ENCODE assay signal across 1 cellular context in genomic region chr16:30893082-30893743, GRCh38.
TF ChIP-seq lines count a peak whose summit lies in the region.

No MANE protein-coding gene starts in this region.

TF ChIP-seq in H1, 55 proteins besides CTCF, POLR2A, EP300 and RAD21:
- TF ChIP-seq, protein P1, sequence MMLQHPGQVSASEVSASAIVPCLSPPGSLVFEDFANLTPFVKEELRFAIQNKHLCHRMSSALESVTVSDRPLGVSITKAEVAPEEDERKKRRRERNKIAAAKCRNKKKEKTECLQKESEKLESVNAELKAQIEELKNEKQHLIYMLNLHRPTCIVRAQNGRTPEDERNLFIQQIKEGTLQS (IDR thresholded peaks at IDR 0.05; ENCODE audit: insufficient read depth, low read depth, low read length), result no peak
- no peak for TF ChIP-seq SIRT6 (IDR thresholded peaks at IDR 0.05; ENCODE audit: low read length)
- TF ChIP-seq PHF8 (conservative IDR thresholded peaks at IDR 0.05; ENCODE audit: low read depth, low read length), result no peak
- TF ChIP-seq, protein P2, sequence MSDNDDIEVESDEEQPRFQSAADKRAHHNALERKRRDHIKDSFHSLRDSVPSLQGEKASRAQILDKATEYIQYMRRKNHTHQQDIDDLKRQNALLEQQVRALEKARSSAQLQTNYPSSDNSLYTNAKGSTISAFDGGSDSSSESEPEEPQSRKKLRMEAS (IDR thresholded peaks at IDR 0.05), result no peak
- TF ChIP-seq KDM1A (IDR thresholded peaks at IDR 0.05; ENCODE audit: borderline replicate concordance, low read length), result no peak
- TF ChIP-seq SP1 (IDR thresholded peaks at IDR 0.05; ENCODE audit: low read depth, low read length), result no peak
- no peak for TF ChIP-seq SP4 (IDR thresholded peaks at IDR 0.05; ENCODE audit: low read length)
- TF ChIP-seq SIX5 (IDR thresholded peaks at IDR 0.05; ENCODE audit: low read depth, low read length), result no peak
- no peak for TF ChIP-seq USF2 (IDR thresholded peaks at IDR 0.05; ENCODE audit: low read length)
- no peak for TF ChIP-seq BRCA1 (IDR thresholded peaks at IDR 0.05; ENCODE audit: low read depth, low read length)
- no peak for TF ChIP-seq BACH1 (IDR thresholded peaks at IDR 0.05; ENCODE audit: low read length)
- TF ChIP-seq, protein P3, sequence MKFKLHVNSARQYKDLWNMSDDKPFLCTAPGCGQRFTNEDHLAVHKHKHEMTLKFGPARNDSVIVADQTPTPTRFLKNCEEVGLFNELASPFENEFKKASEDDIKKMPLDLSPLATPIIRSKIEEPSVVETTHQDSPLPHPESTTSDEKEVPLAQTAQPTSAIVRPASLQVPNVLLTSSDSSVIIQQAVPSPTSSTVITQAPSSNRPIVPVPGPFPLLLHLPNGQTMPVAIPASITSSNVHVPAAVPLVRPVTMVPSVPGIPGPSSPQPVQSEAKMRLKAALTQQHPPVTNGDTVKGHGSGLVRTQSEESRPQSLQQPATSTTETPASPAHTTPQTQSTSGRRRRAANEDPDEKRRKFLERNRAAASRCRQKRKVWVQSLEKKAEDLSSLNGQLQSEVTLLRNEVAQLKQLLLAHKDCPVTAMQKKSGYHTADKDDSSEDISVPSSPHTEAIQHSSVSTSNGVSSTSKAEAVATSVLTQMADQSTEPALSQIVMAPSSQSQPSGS (IDR thresholded peaks at IDR 0.05; ENCODE audit: low read length), result no peak
- no peak for TF ChIP-seq CTBP2 (IDR thresholded peaks at IDR 0.05; ENCODE audit: borderline replicate concordance, insufficient read depth, insufficient read length, low read length)
- TF ChIP-seq, protein P4, sequence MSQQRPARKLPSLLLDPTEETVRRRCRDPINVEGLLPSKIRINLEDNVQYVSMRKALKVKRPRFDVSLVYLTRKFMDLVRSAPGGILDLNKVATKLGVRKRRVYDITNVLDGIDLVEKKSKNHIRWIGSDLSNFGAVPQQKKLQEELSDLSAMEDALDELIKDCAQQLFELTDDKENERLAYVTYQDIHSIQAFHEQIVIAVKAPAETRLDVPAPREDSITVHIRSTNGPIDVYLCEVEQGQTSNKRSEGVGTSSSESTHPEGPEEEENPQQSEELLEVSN (IDR thresholded peaks at IDR 0.05), result no peak
- no peak for TF ChIP-seq TBP (IDR thresholded peaks at IDR 0.05; ENCODE audit: low read depth, low read length)
